Comparison of ENCODE assay signal across 22 cellular contexts in the genomic region with DNA sequence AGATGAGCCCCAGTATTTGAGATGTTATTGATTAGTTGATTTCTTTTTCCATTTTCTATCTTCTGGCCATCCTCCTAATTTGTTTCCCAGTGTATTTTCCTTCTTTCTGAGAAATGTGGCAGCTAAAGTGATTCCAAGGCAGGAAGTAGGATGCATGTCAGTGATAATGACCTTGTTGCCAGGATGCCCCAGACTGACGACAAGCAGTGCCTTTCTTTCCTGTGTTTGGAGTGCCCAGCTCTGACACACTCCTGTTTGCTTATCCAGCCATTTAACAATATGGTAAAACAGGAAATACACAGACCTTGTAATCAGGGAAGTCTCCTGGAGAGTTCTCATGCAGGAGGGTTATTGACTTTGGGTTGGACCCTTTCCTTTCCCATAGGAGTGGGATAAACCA. TPM values are rescaled to one million over a fixed set of nuclear protein-coding genes. Genes with fewer than 3 reads are reported as not detected.
DNase-seq lines count a peak whose midpoint lies in the region; ATAC-seq, FAIRE-seq and TF ChIP-seq lines count a peak whose summit lies in the region.
"Had no signal": no experiment of that assay in that cellular context is flagged by ENCODE, and none has a peak within 500 bp of the region (broad histone marks: within the 10 kb centered on the region; RNA-seq: fewer than 3 reads in every experiment).

No MANE protein-coding gene starts in this region.

- H3K4me1 ChIP-seq in transverse colon (peaks cover 0 to 16% (median 0%) of the 10 kb centered on the region in 4 donors), psoas muscle (no peaks in the 10 kb centered on the region)
- H3K4me1 ChIP-seq: Caco-2 had no signal

- DNase-seq in DMS153 (lab: John Stamatoyannopoulos, UW) (peak; percentile 83), Daoy (ENCODE audit: low read depth) (peak; percentile 25), NCI-H748 treated with DMSO at 0.1 percent for 48 hours (lab: John Stamatoyannopoulos, UW) (peak; percentile 45), transverse colon (no peak), psoas muscle (no peak)
- DNase-seq: Caco-2, DND-41, GF-D8, HCEC 1CT, KBM-7, MV-4-11, NCI-H1436, SHP77, SK-N-SH, T-cell had no signal

- TF ChIP-seq CTCF in transverse colon (IDR thresholded peaks at IDR 0.05) (no peak), psoas muscle (IDR thresholded peaks at IDR 0.05) (no peak)

- H3K27me3 ChIP-seq in transverse colon (no peaks in the 10 kb centered on the region), psoas muscle (ENCODE audit: insufficient read depth in 3 of 3, low read length in 2 of 3) (no peaks in the 10 kb centered on the region)

- 33 to 44% methylated on average over 1 of the region's 1 CpG for WGBS in transverse colon (ENCODE audit: low coverage in 1 of 2), 2 donors
- 59 to 74% (median 68%) methylated on average over 1 of the region's 1 CpG for WGBS in psoas muscle, 3 donors

- FAIRE-seq in islet of Langerhans (lab: Jason Lieb, UNC), result peak; percentile 61
- FAIRE-seq: GM12891, GM18507 had no signal

- TF ChIP-seq POLR2A in transverse colon (IDR thresholded peaks at IDR 0.05), result no peak

- no peak overlapping the region for H3K4me3 ChIP-seq in transverse colon
- no peak overlapping the region for H3K4me3 ChIP-seq in psoas muscle

- H3K36me3 ChIP-seq in transverse colon (no peaks in the 10 kb centered on the region), psoas muscle (ENCODE audit: insufficient read depth in 1 of 2, low read depth in 1 of 2) (peaks cover 0 to 35% of the 10 kb centered on the region in 2 donors)

- H3K9me3 ChIP-seq in transverse colon (no peaks in the 10 kb centered on the region), psoas muscle (no peaks in the 10 kb centered on the region)
- H3K9me3 ChIP-seq: Caco-2, SK-N-SH had no signal

- intact Hi-C loops in transverse colon (cut with DNase I; ENCODE audit: low total_unique reads), result no loop called here
- intact Hi-C loops in psoas muscle (cut with DNase I), result no loop called here

- in situ Hi-C loops in transverse colon (cut with MboI; ENCODE audit: low pct_ligation_motif_present in 1 of 4, low pct_unique_long_range_greater_than_20kb in 1 of 4, low sequenced_read_pairs in 3 of 4), result loop anchor here in 2 of 4 donors (10.0 to 25.0 kb wide), 2 partner anchors 91 to 117 kb away; no protein-coding TSS in a partner anchor

- ATAC-seq in GM18520 (IDR thresholded peaks at IDR 0.05; ENCODE audit: unreplicated experiment) (no peak), psoas muscle (no peak), HG03159 (IDR thresholded peaks at IDR 0.05; ENCODE audit: unreplicated experiment) (no peak)
- ATAC-seq: Panc1, T-cell had no signal

- H3K27ac ChIP-seq in transverse colon, result no peak overlapping the region
- no peak overlapping the region for H3K27ac ChIP-seq in psoas muscle
- H3K27ac ChIP-seq: C4-2B had no signal

- TF ChIP-seq EP300 in transverse colon (IDR thresholded peaks at IDR 0.05; ENCODE audit: low read depth), result no peak

RNA-seq across cellular contexts. Expression of a gene that starts 20.4 kb away (rescaled TPM):
- 8.7 and 15.5 TPM in 2 replicates for total RNA-seq in Daoy (2014; rRNA removed; shearing (Covaris generic))
- total RNA-seq in transverse colon (1 to 10 TPM; 1.8 to 6.8 (median 5.3) TPM), psoas muscle (1 to 10 TPM; 2.1 to 5.8 (median 2.1) TPM)
- 1 to 10 TPM in 1 of 3 donors, under 1 TPM in 2; 0.49 to 2.6 (median 0.82) TPM for polyA plus RNA-seq in psoas muscle

RNA-seq across cellular contexts. Expression of a gene that starts 34.3 kb away (rescaled TPM):
- 60.3 and 61.0 TPM in 2 replicates for total RNA-seq in Daoy (2014; rRNA removed; shearing (Covaris generic))
- total RNA-seq in transverse colon (1 to 10 TPM; 2.2 to 9.2 (median 4.4) TPM), psoas muscle (10 to 100 TPM in 2 of 4 donors, 1 to 10 TPM in 2; 5.6 to 16.8 (median 9.8) TPM)
- 1 to 10 TPM; 4.3 to 9.7 (median 6.8) TPM for polyA plus RNA-seq in psoas muscle

RNA-seq across cellular contexts. Expression of a gene that starts 57.7 kb away (rescaled TPM):
- 98.5 and 104 TPM in 2 replicates for total RNA-seq in Daoy (2014; rRNA removed; shearing (Covaris generic))
- 10 to 100 TPM; 18.7 to 65.8 (median 45.3) TPM for total RNA-seq in transverse colon
- total RNA-seq in psoas muscle, result 10 to 100 TPM in 1 of 4 donors, 1 to 10 TPM in 3; 6.4 to 22.6 (median 7.9) TPM
- polyA plus RNA-seq in psoas muscle, result 10 to 100 TPM in 1 of 3 donors, 1 to 10 TPM in 2; 1.8 to 12.0 (median 4.1) TPM

Comparison
In these comparisons a context has a peak if more than half of its experiments do, and no peak if none do; other contexts are left out.
1. DNase-seq: peak in DMS153 (single experiment), Daoy (single experiment) and NCI-H748 treated with DMSO at 0.1 percent for 48 hours (single experiment); none in transverse colon (single experiment) and psoas muscle (0 of 2).